Comparison of ENCODE assay signal across 8 cellular contexts in the genomic region with DNA sequence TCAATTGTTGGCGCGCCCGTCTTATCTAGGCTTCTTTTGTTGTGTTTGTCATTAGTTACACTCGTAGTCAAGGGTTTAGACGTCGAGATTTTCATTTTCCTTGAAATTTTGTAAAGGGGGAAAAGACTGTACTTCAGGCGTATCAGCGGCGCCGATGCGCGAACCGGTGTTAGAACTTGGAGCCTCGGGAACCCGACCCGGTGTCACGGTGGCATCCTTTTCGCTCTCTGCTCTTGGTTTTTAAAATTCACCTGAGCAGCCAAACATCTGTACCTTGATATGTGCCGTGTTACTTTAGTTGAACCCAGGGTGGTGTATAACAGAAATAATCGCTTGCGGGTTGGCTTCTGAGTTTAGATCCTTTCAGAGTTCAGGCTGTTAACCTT. TPM values are rescaled to one million over a fixed set of nuclear protein-coding genes. Genes with fewer than 3 reads are reported as not detected.
DNase-seq lines count a peak whose midpoint lies in the region; ATAC-seq and TF ChIP-seq lines count a peak whose summit lies in the region.

No MANE protein-coding gene starts in this region.

- peak overlapping the region in 9 of 10 donors; percentile 80 to 96 (median 94) for H3K27ac ChIP-seq in heart right ventricle
- H3K27ac ChIP-seq in liver (ENCODE audit: low read depth in 1 of 2, low read length in 2 of 2): peak overlapping the region; percentile 79 to 89
- H3K27ac ChIP-seq in transverse colon: peak overlapping the region; percentile 88 to 97 (median 93)

- H3K4me1 ChIP-seq in heart right ventricle (peaks cover 0 to 37% (median 28%) of the 10 kb centered on the region in 9 donors), adipocyte (ENCODE audit: control insufficient read depth, insufficient read depth, low read length) (peaks cover 21% of the 10 kb centered on the region), liver (ENCODE audit: control insufficient read depth in 4 of 4, insufficient read depth in 4 of 4, low read length in 3 of 4) (peaks cover 0 to 23% (median 14%) of the 10 kb centered on the region in 4 donors), transverse colon (peaks cover 5 to 32% (median 21%) of the 10 kb centered on the region in 4 donors)

- H3K27me3 ChIP-seq in heart right ventricle (no peaks in the 10 kb centered on the region), adipocyte (replicated peaks; ENCODE audit: control insufficient read depth, insufficient read depth, low read length) (no peaks in the 10 kb centered on the region), liver (ENCODE audit: control insufficient read depth in 4 of 4, insufficient read depth in 4 of 4, low read length in 3 of 4) (no peaks in the 10 kb centered on the region), transverse colon (no peaks in the 10 kb centered on the region)

- TF ChIP-seq CTCF in heart right ventricle (IDR thresholded peaks at IDR 0.05): no peak
- no peak for TF ChIP-seq CTCF in liver (IDR thresholded peaks at IDR 0.05; ENCODE audit: low read depth, low read length, missing input control)
- no peak for TF ChIP-seq CTCF in transverse colon (IDR thresholded peaks at IDR 0.05)
- TF ChIP-seq CTCF in GM20000 (IDR thresholded peaks at IDR 0.05; ENCODE audit: extremely low read depth, missing control alignments): no peak

- H3K9me3 ChIP-seq in heart right ventricle (no peaks in the 10 kb centered on the region), adipocyte (ENCODE audit: control insufficient read depth, low read length) (no peaks in the 10 kb centered on the region), liver (ENCODE audit: control insufficient read depth in 4 of 4, low read length in 3 of 4) (no peaks in the 10 kb centered on the region), transverse colon (no peaks in the 10 kb centered on the region)

- TF ChIP-seq EP300 in transverse colon (IDR thresholded peaks at IDR 0.05; ENCODE audit: low read depth): no peak

- H3K36me3 ChIP-seq in heart right ventricle: peaks cover 0 to 33% (median 3%) of the 10 kb centered on the region in 9 donors
- H3K36me3 ChIP-seq in adipocyte (ENCODE audit: control insufficient read depth, insufficient read depth, low read length, severe bottlenecking): peaks cover 20% of the 10 kb centered on the region
- peaks cover 0 to 9% (median 2%) of the 10 kb centered on the region in 4 donors for H3K36me3 ChIP-seq in liver (ENCODE audit: control insufficient read depth in 4 of 4, insufficient read depth in 3 of 4, low read depth in 1 of 4, low read length in 3 of 4)
- peaks cover 0 to 21% (median 3%) of the 10 kb centered on the region in 4 donors for H3K36me3 ChIP-seq in transverse colon

- no peak for TF ChIP-seq RAD21 in liver (IDR thresholded peaks at IDR 0.05)

- TF ChIP-seq POLR2A in transverse colon (IDR thresholded peaks at IDR 0.05): no peak

- H3K9ac ChIP-seq in adipocyte (ENCODE audit: low read length) (peak overlapping the region; percentile 94), liver (ENCODE audit: low read depth in 1 of 2, low read length in 2 of 2) (peak overlapping the region; percentile 68 to 81)

- no peak for DNase-seq in heart right ventricle
- DNase-seq in cardiac septum (ENCODE audit: low spot score): no peak
- peak; percentile 44 for DNase-seq in adipocyte (ENCODE audit: low read depth)
- no peak for DNase-seq in transverse colon
- DNase-seq in GM20000 (ENCODE audit: low spot score): no peak

- intact Hi-C loops in heart right ventricle (cut with DNase I) (loop anchor here in 6 of 10 donors (1.0 to 10.0 kb wide), 7 partner anchors 51 to 369 kb away; a partner anchor contains a TSS), cardiac septum (cut with DNase I) (loop anchor here (1.0 to 2.0 kb wide), 2 partner anchors 51 to 82 kb away; a partner anchor contains a TSS), transverse colon (cut with DNase I; ENCODE audit: low total_unique reads) (loop anchor here (5.0 kb wide), 1 partner anchor 83 kb away; a partner anchor contains a TSS)

- in situ Hi-C loops in transverse colon (cut with MboI; ENCODE audit: low pct_ligation_motif_present in 1 of 4, low pct_unique_long_range_greater_than_20kb in 1 of 4, low sequenced_read_pairs in 3 of 4): no loop called here

- WGBS in heart right ventricle, 2 donors: 4 to 5% methylated on average over 21 of the region's 21 CpGs
- WGBS in liver: 1% methylated on average over 21 of the region's 21 CpGs
- WGBS in transverse colon (ENCODE audit: low coverage in 1 of 2), 2 donors: 0 to 2% methylated on average over 2 to 21 of the region's 21 CpGs

- ATAC-seq in heart right ventricle: no peak
- ATAC-seq in GM18520 (IDR thresholded peaks at IDR 0.05; ENCODE audit: unreplicated experiment): no peak
- no peak for ATAC-seq in GM21717 (IDR thresholded peaks at IDR 0.05; ENCODE audit: unreplicated experiment)

- peak overlapping the region; percentile 85 to 99 (median 96) for H3K4me3 ChIP-seq in heart right ventricle
- peak overlapping the region; percentile 94 for H3K4me3 ChIP-seq in adipocyte (ENCODE audit: low read length)
- H3K4me3 ChIP-seq in liver (ENCODE audit: low read depth in 1 of 3, low read length in 3 of 3): peak overlapping the region; percentile 74 to 98 (median 79)
- H3K4me3 ChIP-seq in transverse colon: peak overlapping the region; percentile 85 to 99 (median 93)

TF ChIP-seq in liver, 16 proteins besides CTCF, POLR2A, EP300 and RAD21 (continues in another document):
- TF ChIP-seq HNF4G (IDR thresholded peaks at IDR 0.05) (no peak), JUND (IDR thresholded peaks at IDR 0.05) (no peak), RXRA (IDR thresholded peaks at IDR 0.05) (no peak), FOXA1 (IDR thresholded peaks at IDR 0.05) (no peak), SP1 (IDR thresholded peaks at IDR 0.05) (no peak), TAF1 (conservative IDR thresholded peaks at IDR 0.05) (no peak), FOXA2 (IDR thresholded peaks at IDR 0.05) (no peak), NR2F2 (IDR thresholded peaks at IDR 0.05) (no peak), EGR1 (IDR thresholded peaks at IDR 0.05; ENCODE audit: low read depth in 2 of 2) (no peak), GABPA (IDR thresholded peaks at IDR 0.05 in 1 of 2, conservative IDR thresholded peaks at IDR 0.05 in 1 of 2) (no peak), HNF4A (conservative IDR thresholded peaks at IDR 0.05) (no peak)
- TF ChIP-seq, protein P1, sequence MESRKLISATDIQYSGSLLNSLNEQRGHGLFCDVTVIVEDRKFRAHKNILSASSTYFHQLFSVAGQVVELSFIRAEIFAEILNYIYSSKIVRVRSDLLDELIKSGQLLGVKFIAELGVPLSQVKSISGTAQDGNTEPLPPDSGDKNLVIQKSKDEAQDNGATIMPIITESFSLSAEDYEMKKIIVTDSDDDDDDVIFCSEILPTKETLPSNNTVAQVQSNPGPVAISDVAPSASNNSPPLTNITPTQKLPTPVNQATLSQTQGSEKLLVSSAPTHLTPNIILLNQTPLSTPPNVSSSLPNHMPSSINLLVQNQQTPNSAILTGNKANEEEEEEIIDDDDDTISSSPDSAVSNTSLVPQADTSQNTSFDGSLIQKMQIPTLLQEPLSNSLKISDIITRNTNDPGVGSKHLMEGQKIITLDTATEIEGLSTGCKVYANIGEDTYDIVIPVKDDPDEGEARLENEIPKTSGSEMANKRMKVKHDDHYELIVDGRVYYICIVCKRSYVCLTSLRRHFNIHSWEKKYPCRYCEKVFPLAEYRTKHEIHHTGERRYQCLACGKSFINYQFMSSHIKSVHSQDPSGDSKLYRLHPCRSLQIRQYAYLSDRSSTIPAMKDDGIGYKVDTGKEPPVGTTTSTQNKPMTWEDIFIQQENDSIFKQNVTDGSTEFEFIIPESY (IDR thresholded peaks at IDR 0.05): no peak
- TF ChIP-seq, protein P2, sequence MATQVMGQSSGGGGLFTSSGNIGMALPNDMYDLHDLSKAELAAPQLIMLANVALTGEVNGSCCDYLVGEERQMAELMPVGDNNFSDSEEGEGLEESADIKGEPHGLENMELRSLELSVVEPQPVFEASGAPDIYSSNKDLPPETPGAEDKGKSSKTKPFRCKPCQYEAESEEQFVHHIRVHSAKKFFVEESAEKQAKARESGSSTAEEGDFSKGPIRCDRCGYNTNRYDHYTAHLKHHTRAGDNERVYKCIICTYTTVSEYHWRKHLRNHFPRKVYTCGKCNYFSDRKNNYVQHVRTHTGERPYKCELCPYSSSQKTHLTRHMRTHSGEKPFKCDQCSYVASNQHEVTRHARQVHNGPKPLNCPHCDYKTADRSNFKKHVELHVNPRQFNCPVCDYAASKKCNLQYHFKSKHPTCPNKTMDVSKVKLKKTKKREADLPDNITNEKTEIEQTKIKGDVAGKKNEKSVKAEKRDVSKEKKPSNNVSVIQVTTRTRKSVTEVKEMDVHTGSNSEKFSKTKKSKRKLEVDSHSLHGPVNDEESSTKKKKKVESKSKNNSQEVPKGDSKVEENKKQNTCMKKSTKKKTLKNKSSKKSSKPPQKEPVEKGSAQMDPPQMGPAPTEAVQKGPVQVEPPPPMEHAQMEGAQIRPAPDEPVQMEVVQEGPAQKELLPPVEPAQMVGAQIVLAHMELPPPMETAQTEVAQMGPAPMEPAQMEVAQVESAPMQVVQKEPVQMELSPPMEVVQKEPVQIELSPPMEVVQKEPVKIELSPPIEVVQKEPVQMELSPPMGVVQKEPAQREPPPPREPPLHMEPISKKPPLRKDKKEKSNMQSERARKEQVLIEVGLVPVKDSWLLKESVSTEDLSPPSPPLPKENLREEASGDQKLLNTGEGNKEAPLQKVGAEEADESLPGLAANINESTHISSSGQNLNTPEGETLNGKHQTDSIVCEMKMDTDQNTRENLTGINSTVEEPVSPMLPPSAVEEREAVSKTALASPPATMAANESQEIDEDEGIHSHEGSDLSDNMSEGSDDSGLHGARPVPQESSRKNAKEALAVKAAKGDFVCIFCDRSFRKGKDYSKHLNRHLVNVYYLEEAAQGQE (IDR thresholded peaks at IDR 0.05): no peak
- TF ChIP-seq, protein P3, sequence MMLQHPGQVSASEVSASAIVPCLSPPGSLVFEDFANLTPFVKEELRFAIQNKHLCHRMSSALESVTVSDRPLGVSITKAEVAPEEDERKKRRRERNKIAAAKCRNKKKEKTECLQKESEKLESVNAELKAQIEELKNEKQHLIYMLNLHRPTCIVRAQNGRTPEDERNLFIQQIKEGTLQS (IDR thresholded peaks at IDR 0.05): no peak
- TF ChIP-seq, protein P4, sequence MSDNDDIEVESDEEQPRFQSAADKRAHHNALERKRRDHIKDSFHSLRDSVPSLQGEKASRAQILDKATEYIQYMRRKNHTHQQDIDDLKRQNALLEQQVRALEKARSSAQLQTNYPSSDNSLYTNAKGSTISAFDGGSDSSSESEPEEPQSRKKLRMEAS (IDR thresholded peaks at IDR 0.05): no peak

RNA-seq across cellular contexts. Expression of a gene that starts 0.6 kb away (rescaled TPM):
- total RNA-seq in heart right ventricle: 10 to 100 TPM; 12.4 to 21.6 (median 14.5) TPM
- polyA plus RNA-seq in heart right ventricle: 10 to 100 TPM; 23.9 to 29.6 TPM
- 18.1 TPM for total RNA-seq in cardiac septum
- total RNA-seq in liver: 10 to 100 TPM; 20.6 to 24.7 TPM
- polyA plus RNA-seq in liver: 10 to 100 TPM; 15.6 to 21.0 TPM
- 10 to 100 TPM in 3 of 4 donors, 1 to 10 TPM in 1; 4.4 to 34.1 (median 26.6) TPM for total RNA-seq in transverse colon

RNA-seq across cellular contexts. Expression of a gene that starts 50.9 kb away (rescaled TPM):
- 10 to 100 TPM; 51.5 to 74.6 (median 63.5) TPM for total RNA-seq in heart right ventricle
- polyA plus RNA-seq in heart right ventricle: 10 to 100 TPM; 33.7 to 47.0 TPM
- 68.4 TPM for total RNA-seq in cardiac septum
- total RNA-seq in liver: 100 to 1,000 TPM in 1 of 2 donors, 10 to 100 TPM in 1; 52.1 to 104 TPM
- 10 to 100 TPM; 29.9 to 33.4 TPM for polyA plus RNA-seq in liver
- total RNA-seq in transverse colon: 100 to 1,000 TPM in 3 of 4 donors, 10 to 100 TPM in 1; 33.0 to 182 (median 152) TPM
